In the genomic region with DNA sequence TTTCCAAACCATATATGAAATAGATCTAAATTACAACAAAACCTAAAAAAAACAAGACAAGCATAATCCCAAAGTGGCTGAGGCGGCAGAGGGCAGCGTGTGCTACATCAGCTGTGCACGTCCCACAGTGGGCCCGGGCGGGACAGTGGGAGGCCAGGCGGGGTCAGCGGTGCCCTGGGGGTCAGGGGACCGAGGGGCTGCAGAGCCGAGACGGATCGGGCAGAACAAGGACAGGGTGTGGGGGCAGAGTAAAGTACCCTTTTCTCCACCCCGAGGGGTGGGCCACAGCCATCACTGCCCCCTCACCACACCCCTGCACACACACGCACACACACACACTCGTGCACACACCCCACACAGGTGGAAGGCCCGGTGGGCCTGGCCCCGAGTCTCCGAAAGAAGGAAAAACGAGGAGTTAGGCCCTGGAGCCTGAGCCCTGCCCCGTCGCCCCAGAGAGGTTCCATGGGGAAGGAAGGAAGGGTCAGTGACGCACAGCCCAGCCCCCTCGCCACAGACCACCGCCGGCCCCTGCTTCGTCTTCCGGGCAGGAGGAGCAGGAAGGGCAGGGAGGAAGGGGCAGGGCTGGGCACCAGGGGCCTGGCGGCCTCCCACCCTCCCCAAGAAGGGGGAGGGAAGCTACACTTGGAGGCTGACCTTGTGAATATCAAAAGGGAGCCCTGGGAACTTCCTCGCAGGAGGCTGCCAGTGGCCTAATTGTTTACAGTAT, we compare ENCODE assay signal across 17 cellular contexts. TPM values are rescaled to one million over a fixed set of nuclear protein-coding genes. Genes with fewer than 3 reads are reported as not detected.
A peak's percentile ranks its signal among the peaks of the same experiment; 100 is the strongest.
DNase-seq lines count a peak whose midpoint lies in the region; ATAC-seq and TF ChIP-seq lines count a peak whose summit lies in the region.
"Had no signal": no experiment of that assay in that cellular context is flagged by ENCODE, and none has a peak within 500 bp of the region (broad histone marks: within the 10 kb centered on the region; RNA-seq: fewer than 3 reads in every experiment).

No MANE protein-coding gene starts in this region.

- no peak overlapping the region for H3K4me2 ChIP-seq in hepatocyte

- H3K9me3 ChIP-seq in adrenal gland (replicated peaks in 1 of 3) (no peaks in the 10 kb centered on the region), heart left ventricle (no peaks in the 10 kb centered on the region), mesodermal cell (ENCODE audit: control insufficient read depth, low read length) (no peaks in the 10 kb centered on the region), transverse colon (no peaks in the 10 kb centered on the region), hepatocyte (ENCODE audit: low read depth) (no peaks in the 10 kb centered on the region)

- peak in 3 of 4 donors; percentile 12 to 63 (median 26) for ATAC-seq in heart left ventricle
- no peak for ATAC-seq in activated CD8-positive, alpha-beta memory T cell treated with anti-CD3 and anti-CD28 coated beads, Interleukin-2, amount 10 ng/mL, durations not matched to agents 7 days and 5 days
- ATAC-seq: stimulated activated naive B cell treated with anti-CD40 and anti-IgM and Interleukin-4, amounts not matched to agents 10 μg/mL and 1 μg/mL and 100 μg/mL, for 72 hours had no signal

- TF ChIP-seq CTCF in adrenal gland (IDR thresholded peaks at IDR 0.05) = no peak
- TF ChIP-seq CTCF in heart left ventricle (IDR thresholded peaks at IDR 0.05) = no peak
- TF ChIP-seq CTCF in transverse colon (IDR thresholded peaks at IDR 0.05) = no peak
- no peak for TF ChIP-seq CTCF in hepatocyte (IDR thresholded peaks at IDR 0.05; ENCODE audit: poor library complexity)

- no peak for TF ChIP-seq POLR2A in adrenal gland (IDR thresholded peaks at IDR 0.05)
- TF ChIP-seq POLR2A in heart left ventricle (IDR thresholded peaks at IDR 0.05) = no peak
- TF ChIP-seq POLR2A in transverse colon (IDR thresholded peaks at IDR 0.05) = no peak

- no peaks in the 10 kb centered on the region for H3K9me2 ChIP-seq in hepatocyte (replicated peaks; ENCODE audit: insufficient read depth)

- no peak overlapping the region for H3K4me3 Mint-ChIP-seq in activated CD8-positive, alpha-beta memory T cell treated with anti-CD3 and anti-CD28 coated beads, Interleukin-2, amount 10 ng/mL, durations not matched to agents 7 days and 5 days
- H3K4me3 Mint-ChIP-seq: CD4-positive, CD25-positive, alpha-beta regulatory T cell; HFFc6; stimulated activated naive B cell treated with anti-CD40 and anti-IgM and Interleukin-4, amounts not matched to agents 10 μg/mL and 1 μg/mL and 100 μg/mL, for 72 hours had no signal

- CTCF ChIA-PET in activated CD8-positive, alpha-beta memory T cell treated with anti-CD3 and anti-CD28 coated beads, Interleukin-2, amount 10 ng/mL, durations not matched to agents 7 days and 5 days (lab: Charles Lee) = no interaction called here

- no peaks in the 10 kb centered on the region for H3K4me1 Mint-ChIP-seq in activated CD8-positive, alpha-beta memory T cell treated with anti-CD3 and anti-CD28 coated beads, Interleukin-2, amount 10 ng/mL, durations not matched to agents 7 days and 5 days
- H3K4me1 Mint-ChIP-seq: CD4-positive, CD25-positive, alpha-beta regulatory T cell; stimulated activated naive B cell treated with anti-CD40 and anti-IgM and Interleukin-4, amounts not matched to agents 10 μg/mL and 1 μg/mL and 100 μg/mL, for 72 hours had no signal

- H3K27me3 ChIP-seq in adrenal gland (no peaks in the 10 kb centered on the region), heart left ventricle (no peaks in the 10 kb centered on the region), transverse colon (no peaks in the 10 kb centered on the region), hepatocyte (no peaks in the 10 kb centered on the region)

- H3K36me3 ChIP-seq in adrenal gland (replicated peaks in 1 of 2) (no peaks in the 10 kb centered on the region), heart left ventricle (peaks cover 0 to 43% (median 23%) of the 10 kb centered on the region in 9 donors), mesodermal cell (ENCODE audit: control insufficient read depth, insufficient read depth, low read length) (peaks cover 28% of the 10 kb centered on the region), transverse colon (peaks cover 0 to 7% (median 0%) of the 10 kb centered on the region in 4 donors), hepatocyte (replicated peaks; ENCODE audit: insufficient read depth, low read depth) (no peaks in the 10 kb centered on the region)

- H3K9me3 Mint-ChIP-seq in activated CD8-positive, alpha-beta memory T cell treated with anti-CD3 and anti-CD28 coated beads, Interleukin-2, amount 10 ng/mL, durations not matched to agents 7 days and 5 days (ENCODE audit: low read depth) = no peaks in the 10 kb centered on the region
- H3K9me3 Mint-ChIP-seq: CD4-positive, CD25-positive, alpha-beta regulatory T cell; HFFc6; stimulated activated naive B cell treated with anti-CD40 and anti-IgM and Interleukin-4, amounts not matched to agents 10 μg/mL and 1 μg/mL and 100 μg/mL, for 72 hours had no signal

- H2AFZ ChIP-seq in hepatocyte = no peak overlapping the region

- no peak overlapping the region for H3K4me3 ChIP-seq in adrenal gland
- no peak overlapping the region for H3K4me3 ChIP-seq in heart left ventricle
- no peak overlapping the region for H3K4me3 ChIP-seq in mesodermal cell (ENCODE audit: extremely low read depth, insufficient read depth, low read length, poor library complexity, severe bottlenecking)
- H3K4me3 ChIP-seq in transverse colon = no peak overlapping the region
- no peak overlapping the region for H3K4me3 ChIP-seq in hepatocyte

- in situ Hi-C loops in transverse colon (cut with MboI; ENCODE audit: low pct_ligation_motif_present in 1 of 4, low pct_unique_long_range_greater_than_20kb in 1 of 4, low sequenced_read_pairs in 3 of 4) = no loop called here

- peaks cover 2% of the 10 kb centered on the region for H3K79me2 ChIP-seq in hepatocyte

- H3K4me1 ChIP-seq in adrenal gland (replicated peaks in 1 of 2) (peaks cover 17 to 32% of the 10 kb centered on the region in 2 donors), heart left ventricle (peaks cover 8 to 38% (median 23%) of the 10 kb centered on the region in 12 donors), mesodermal cell (ENCODE audit: control insufficient read depth, insufficient read depth, low read length, poor library complexity, severe bottlenecking) (peaks cover 59% of the 10 kb centered on the region), transverse colon (peaks cover 9 to 26% (median 18%) of the 10 kb centered on the region in 4 donors), hepatocyte (ENCODE audit: insufficient read depth) (peaks cover 34% of the 10 kb centered on the region)

- TF ChIP-seq EP300 in transverse colon (IDR thresholded peaks at IDR 0.05; ENCODE audit: low read depth) = no peak

- H3K27ac Mint-ChIP-seq in activated CD8-positive, alpha-beta memory T cell treated with anti-CD3 and anti-CD28 coated beads, Interleukin-2, amount 10 ng/mL, durations not matched to agents 7 days and 5 days = no peak overlapping the region
- H3K27ac Mint-ChIP-seq: CD4-positive, CD25-positive, alpha-beta regulatory T cell; HFFc6; stimulated activated naive B cell treated with anti-CD40 and anti-IgM and Interleukin-4, amounts not matched to agents 10 μg/mL and 1 μg/mL and 100 μg/mL, for 72 hours had no signal

- H4K20me1 ChIP-seq in hepatocyte (ENCODE audit: insufficient read depth, poor library complexity, severe bottlenecking) = no peaks in the 10 kb centered on the region

- intact Hi-C loops in adrenal gland (cut with DNase I) (no loop called here), heart left ventricle (cut with DNase I) (loop anchor here in 2 of 10 donors (5.0 kb wide), 2 partner anchors 42 to 97 kb away; no protein-coding TSS in a partner anchor), transverse colon (cut with DNase I; ENCODE audit: low total_unique reads) (no loop called here)

- DNase-seq in adrenal gland (peak in 2 of 7 donors; percentile 42 to 47), heart left ventricle (peak in 4 of 5 donors; percentile 23 to 69 (median 59)), transverse colon (no peak), hepatocyte (ENCODE audit: low spot score) (no peak), NOMO-1 (lab: John Stamatoyannopoulos, UW; ENCODE audit: unreplicated experiment in 2 of 2) (no peak)
- no peak for DNase-seq in activated CD8-positive, alpha-beta memory T cell treated with anti-CD3 and anti-CD28 coated beads, Interleukin-2, amount 10 ng/mL, durations not matched to agents 7 days and 5 days
- DNase-seq: activated naive CD4-positive, alpha-beta T cell treated with anti-CD3 and anti-CD28 coated beads, Interleukin-2, amount 50 U/mL, for 16 hours; CD4-positive, CD25-positive, alpha-beta regulatory T cell; central memory CD4-positive, alpha-beta T cell; erythroblast; GDM1; HFFc6; MV-4-11; stimulated activated CD4-positive, alpha-beta T cell treated with anti-CD3 and anti-CD28 coated beads, Interleukin-4, amount 100 ng/mL, for 4 hours; stimulated activated naive B cell treated with anti-CD40 and anti-IgM and Interleukin-4, amounts not matched to agents 10 μg/mL and 1 μg/mL and 100 μg/mL, for 72 hours had no signal

- no peaks in the 10 kb centered on the region for H3K27me3 Mint-ChIP-seq in activated CD8-positive, alpha-beta memory T cell treated with anti-CD3 and anti-CD28 coated beads, Interleukin-2, amount 10 ng/mL, durations not matched to agents 7 days and 5 days
- H3K27me3 Mint-ChIP-seq: CD4-positive, CD25-positive, alpha-beta regulatory T cell had no signal

- peak overlapping the region in 4 of 5 donors; percentile 39 to 88 (median 66) for H3K27ac ChIP-seq in adrenal gland
- H3K27ac ChIP-seq in heart left ventricle = peak overlapping the region in 9 of 12 donors; percentile 54 to 83 (median 77)
- H3K27ac ChIP-seq in mesodermal cell (ENCODE audit: low read depth, low read length, severe bottlenecking) = peak overlapping the region; percentile 62
- H3K27ac ChIP-seq in transverse colon = peak overlapping the region in 3 of 4 donors; percentile 18 to 73 (median 62)
- H3K27ac ChIP-seq in hepatocyte = no peak overlapping the region
- H3K27ac ChIP-seq: VCaP had no signal

- no peaks in the 10 kb centered on the region for H3K36me3 Mint-ChIP-seq in activated CD8-positive, alpha-beta memory T cell treated with anti-CD3 and anti-CD28 coated beads, Interleukin-2, amount 10 ng/mL, durations not matched to agents 7 days and 5 days
- H3K36me3 Mint-ChIP-seq: stimulated activated naive B cell treated with anti-CD40 and anti-IgM and Interleukin-4, amounts not matched to agents 10 μg/mL and 1 μg/mL and 100 μg/mL, for 72 hours had no signal

- WGBS in adrenal gland, 4 donors = 72 to 77% (median 76%) methylated on average over 21 to 28 of the region's 28 CpGs
- 74 to 79% (median 74%) methylated on average over 26 to 28 of the region's 28 CpGs for WGBS in heart left ventricle, 4 donors
- 53 to 75% methylated on average over 14 to 15 of the region's 28 CpGs for WGBS in mesodermal cell (ENCODE audit: insufficient coverage in 2 of 2), 2 experiments
- 83 to 86% methylated on average over 3 to 28 of the region's 28 CpGs for WGBS in transverse colon (ENCODE audit: low coverage in 1 of 2), 2 donors
- WGBS in hepatocyte (ENCODE audit: low lambda C conversion rate, missing lambda C conversion rate) = 86% methylated on average over 26 of the region's 28 CpGs

RNA-seq across cellular contexts. Expression of gene UBAC1, which starts 49.6 kb away (rescaled TPM):
- total RNA-seq in adrenal gland (10 to 100 TPM; 25.5 to 51.8 (median 37.9) TPM), heart left ventricle (100 to 1,000 TPM in 4 of 9 donors, 10 to 100 TPM in 5; 71.1 to 115 (median 87.6) TPM), transverse colon (10 to 100 TPM; 42.6 to 91.9 (median 62.9) TPM), hepatocyte (33.6 and 36.4 TPM in 2 replicates)
- polyA plus RNA-seq in adrenal gland (10 to 100 TPM; 20.2 to 63.3 (median 60.5) TPM), heart left ventricle (100 to 1,000 TPM; 100 to 140 TPM), hepatocyte (35.2 and 42.5 TPM in 2 replicates)
- 44.5 TPM for polyA plus RNA-seq in mesodermal cell (2013, experiment 1 of 2)
- polyA plus RNA-seq in mesodermal cell (2013, experiment 2 of 2) = 41.5 TPM
- 10 to 100 TPM; 32.6 to 36.5 TPM for total RNA-seq in activated CD8-positive, alpha-beta memory T cell treated with anti-CD3 and anti-CD28 coated beads, Interleukin-2, amount 10 ng/mL, durations not matched to agents 7 days and 5 days

Comparison
In these comparisons a context has a peak if more than half of its experiments do, and no peak if none do; other contexts are left out.
1. DNase-seq: peak in heart left ventricle (4 of 5); none in transverse colon (single experiment), hepatocyte (single experiment), NOMO-1 (0 of 2) and activated CD8-positive, alpha-beta memory T cell treated with anti-CD3 and anti-CD28 coated beads, Interleukin-2, amount 10 ng/mL, durations not matched to agents 7 days and 5 days (single experiment).